9 cellular contexts compared by ENCODE assay signal in genomic region chr9:89387970-89388867, GRCh38.
DNase-seq lines count a peak whose midpoint lies in the region; ATAC-seq and TF ChIP-seq lines count a peak whose summit lies in the region.
"Had no signal": no experiment of that assay in that cellular context is flagged by ENCODE, and none has a peak within 500 bp of the region (broad histone marks: within the 10 kb centered on the region; RNA-seq: fewer than 3 reads in every experiment).

No MANE protein-coding gene starts in this region.

- POLR2A ChIA-PET in CD4-positive, alpha-beta T cell (lab: Charles Lee) = no interaction called here

- peaks cover 32% of the 10 kb centered on the region for H3K4me1 Mint-ChIP-seq in activated T-cell treated with anti-CD3 and anti-CD28 coated beads, Interleukin-2, amount 50 U/mL, for 24 hours (ENCODE audit: low read depth)
- H3K4me1 Mint-ChIP-seq in effector memory CD8-positive, alpha-beta T cell (ENCODE audit: low read depth in 2 of 2) = peaks cover under 1 to 6% of the 10 kb centered on the region in 2 donors
- H3K4me1 Mint-ChIP-seq in CD4-positive, alpha-beta T cell (ENCODE audit: low read depth) = peaks cover 2% of the 10 kb centered on the region

- intact Hi-C loops in vagina (cut with DNase I) = no loop called here
- intact Hi-C loops in CD4-positive, alpha-beta T cell (cut with DNase I, micrococcal nuclease) = no loop called here

- H3K27me3 Mint-ChIP-seq in activated T-cell treated with anti-CD3 and anti-CD28 coated beads, Interleukin-2, amount 50 U/mL, for 24 hours = no peaks in the 10 kb centered on the region
- no peaks in the 10 kb centered on the region for H3K27me3 Mint-ChIP-seq in effector memory CD8-positive, alpha-beta T cell
- H3K27me3 Mint-ChIP-seq in CD4-positive, alpha-beta T cell = no peaks in the 10 kb centered on the region

- CTCF ChIA-PET in CD4-positive, alpha-beta T cell (lab: Charles Lee) = interaction anchor here (1.0 to 1.2 kb wide), 2 partner anchors 20 to 41 kb away, joined by 3 to 4 read pairs; no protein-coding TSS in a partner anchor

- no peaks in the 10 kb centered on the region for H3K27me3 ChIP-seq in muscle layer of colon (ENCODE audit: control insufficient read depth in 1 of 2, insufficient read depth in 2 of 2, low read length in 2 of 2)
- H3K27me3 ChIP-seq in vagina = no peaks in the 10 kb centered on the region
- H3K27me3 ChIP-seq in CD4-positive, alpha-beta T cell (ENCODE audit: control insufficient read depth, insufficient read depth, low read length) = no peaks in the 10 kb centered on the region

- H3K36me3 ChIP-seq in muscle layer of colon (ENCODE audit: insufficient read depth, low read length) (peaks cover 10% of the 10 kb centered on the region), vagina (peaks cover 0 to 28% of the 10 kb centered on the region in 2 donors)

- no peak for TF ChIP-seq CTCF in vagina (IDR thresholded peaks at IDR 0.05)
- no peak for TF ChIP-seq CTCF in CD4-positive, alpha-beta T cell (IDR thresholded peaks at IDR 0.05)

- peaks cover 5% of the 10 kb centered on the region for H3K4me1 ChIP-seq in muscle layer of colon (ENCODE audit: insufficient read depth, low read length)
- H3K4me1 ChIP-seq in vagina = peaks cover 31% of the 10 kb centered on the region

- TF ChIP-seq POLR2A in vagina (IDR thresholded peaks at IDR 0.05) = no peak

- no peaks in the 10 kb centered on the region for H3K9me3 ChIP-seq in muscle layer of colon (ENCODE audit: low read length)
- H3K9me3 ChIP-seq in vagina = no peaks in the 10 kb centered on the region
- H3K9me3 ChIP-seq in CD4-positive, alpha-beta T cell (ENCODE audit: control insufficient read depth, low read length) = no peaks in the 10 kb centered on the region

- peak overlapping the region; percentile 87 for H3K27ac Mint-ChIP-seq in activated T-cell treated with anti-CD3 and anti-CD28 coated beads, Interleukin-2, amount 50 U/mL, for 24 hours
- peak overlapping the region; percentile 38 to 64 for H3K27ac Mint-ChIP-seq in effector memory CD8-positive, alpha-beta T cell
- H3K27ac Mint-ChIP-seq in CD4-positive, alpha-beta T cell = no peak overlapping the region

- H3K9ac ChIP-seq in muscle layer of colon (ENCODE audit: low read length) = no peak overlapping the region

- H3K4me3 ChIP-seq in muscle layer of colon (ENCODE audit: low read depth in 1 of 2, low read length in 2 of 2) (no peak overlapping the region), vagina (no peak overlapping the region)

- peak; percentile 21 for ATAC-seq in effector memory CD8-positive, alpha-beta T cell (replicated peaks)
- ATAC-seq in GM21825 (IDR thresholded peaks at IDR 0.05; ENCODE audit: unreplicated experiment) = no peak
- ATAC-seq in CD4-positive, alpha-beta T cell (ENCODE audit: poor library complexity) = no peak

- peaks cover 99% of the 10 kb centered on the region for H3K36me3 Mint-ChIP-seq in activated T-cell treated with anti-CD3 and anti-CD28 coated beads, Interleukin-2, amount 50 U/mL, for 24 hours (ENCODE audit: low read depth)
- peaks cover 96% of the 10 kb centered on the region for H3K36me3 Mint-ChIP-seq in effector memory CD8-positive, alpha-beta T cell (ENCODE audit: insufficient read depth)
- peaks cover 99% of the 10 kb centered on the region for H3K36me3 Mint-ChIP-seq in CD4-positive, alpha-beta T cell (ENCODE audit: low read depth)

- H3K4me3 Mint-ChIP-seq in activated T-cell treated with anti-CD3 and anti-CD28 coated beads, Interleukin-2, amount 50 U/mL, for 24 hours = no peak overlapping the region
- H3K4me3 Mint-ChIP-seq in effector memory CD8-positive, alpha-beta T cell = no peak overlapping the region
- H3K4me3 Mint-ChIP-seq in CD4-positive, alpha-beta T cell = no peak overlapping the region
- H3K4me3 Mint-ChIP-seq: CD8-positive, alpha-beta memory T cell had no signal

- DNase-seq in activated T-cell treated with anti-CD3 and anti-CD28 coated beads, Interleukin-2, amount 50 U/mL, for 24 hours = no peak
- DNase-seq in activated T-cell treated with anti-CD3 and anti-CD28 coated beads for 4 hours (no peak), vagina (ENCODE audit: extremely low spot score in 2 of 2) (peak in 1 of 2 donors; percentile 94), UCSD-AML1 (lab: John Stamatoyannopoulos, UW; ENCODE audit: unreplicated experiment) (no peak)
- DNase-seq in effector memory CD8-positive, alpha-beta T cell = no peak
- DNase-seq in CD4-positive, alpha-beta T cell = no peak
- DNase-seq: CD8-positive, alpha-beta memory T cell had no signal

- peak overlapping the region; percentile 14 for H3K27ac ChIP-seq in muscle layer of colon (ENCODE audit: low read depth, low read length)
- H3K27ac ChIP-seq in vagina = peak overlapping the region; percentile 75
- H3K27ac ChIP-seq in CD4-positive, alpha-beta T cell (ENCODE audit: low read depth, low read length) = no peak overlapping the region

- H3K9me3 Mint-ChIP-seq in activated T-cell treated with anti-CD3 and anti-CD28 coated beads, Interleukin-2, amount 50 U/mL, for 24 hours = no peaks in the 10 kb centered on the region
- no peaks in the 10 kb centered on the region for H3K9me3 Mint-ChIP-seq in effector memory CD8-positive, alpha-beta T cell
- H3K9me3 Mint-ChIP-seq in CD4-positive, alpha-beta T cell = no peaks in the 10 kb centered on the region
- H3K9me3 Mint-ChIP-seq: CD8-positive, alpha-beta memory T cell had no signal
